In the genomic region with DNA sequence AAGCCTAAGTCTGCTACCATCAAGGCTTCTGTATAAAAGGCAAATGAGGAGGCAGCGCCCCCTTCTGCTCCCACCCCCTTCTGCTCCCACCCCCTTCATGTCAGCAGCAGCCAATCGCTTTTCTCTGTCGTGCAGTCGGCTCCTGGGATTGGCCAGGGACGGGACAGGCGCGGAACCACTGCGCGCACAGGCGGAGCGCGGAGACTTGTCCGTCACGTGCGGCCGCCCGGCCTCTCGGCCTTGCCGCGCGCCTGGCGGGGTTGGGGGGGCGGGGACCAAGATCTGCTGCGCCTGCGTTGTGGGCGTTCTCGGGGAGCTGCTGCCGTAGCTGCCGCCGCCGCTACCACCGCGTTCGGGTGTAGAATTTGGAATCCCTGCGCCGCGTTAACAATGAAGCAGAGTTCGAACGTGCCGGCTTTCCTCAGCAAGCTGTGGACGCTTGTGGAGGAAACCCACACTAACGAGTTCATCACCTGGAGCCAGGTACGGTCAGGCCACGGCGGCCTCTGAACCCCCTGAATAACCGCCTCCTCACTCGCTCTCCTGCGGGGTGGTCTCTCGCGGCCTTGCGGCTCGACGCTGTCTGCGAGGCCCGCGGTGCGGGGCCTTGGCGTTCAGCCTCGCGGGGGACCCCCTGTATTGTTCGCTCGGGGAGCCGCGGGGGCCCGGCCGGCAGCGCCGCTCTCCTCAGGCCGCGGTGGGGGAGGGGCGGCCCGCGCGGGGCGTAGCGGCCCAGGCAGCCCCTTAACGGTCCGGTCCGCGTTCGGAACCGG, we compare ENCODE assay signal across 1 cellular context.
TF ChIP-seq lines count a peak whose summit lies in the region.

A gene with protein sequence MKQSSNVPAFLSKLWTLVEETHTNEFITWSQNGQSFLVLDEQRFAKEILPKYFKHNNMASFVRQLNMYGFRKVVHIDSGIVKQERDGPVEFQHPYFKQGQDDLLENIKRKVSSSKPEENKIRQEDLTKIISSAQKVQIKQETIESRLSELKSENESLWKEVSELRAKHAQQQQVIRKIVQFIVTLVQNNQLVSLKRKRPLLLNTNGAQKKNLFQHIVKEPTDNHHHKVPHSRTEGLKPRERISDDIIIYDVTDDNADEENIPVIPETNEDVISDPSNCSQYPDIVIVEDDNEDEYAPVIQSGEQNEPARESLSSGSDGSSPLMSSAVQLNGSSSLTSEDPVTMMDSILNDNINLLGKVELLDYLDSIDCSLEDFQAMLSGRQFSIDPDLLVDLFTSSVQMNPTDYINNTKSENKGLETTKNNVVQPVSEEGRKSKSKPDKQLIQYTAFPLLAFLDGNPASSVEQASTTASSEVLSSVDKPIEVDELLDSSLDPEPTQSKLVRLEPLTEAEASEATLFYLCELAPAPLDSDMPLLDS (plus strand): TSS at position 305 of the 773 bp plus-strand sequence. CDS start 86 bp downstream, at position 391.

TF ChIP-seq in K562, 482 proteins besides CTCF, POLR2A, EP300 and RAD21 (continued from another document and continues in another):
- TF ChIP-seq, protein P1, sequence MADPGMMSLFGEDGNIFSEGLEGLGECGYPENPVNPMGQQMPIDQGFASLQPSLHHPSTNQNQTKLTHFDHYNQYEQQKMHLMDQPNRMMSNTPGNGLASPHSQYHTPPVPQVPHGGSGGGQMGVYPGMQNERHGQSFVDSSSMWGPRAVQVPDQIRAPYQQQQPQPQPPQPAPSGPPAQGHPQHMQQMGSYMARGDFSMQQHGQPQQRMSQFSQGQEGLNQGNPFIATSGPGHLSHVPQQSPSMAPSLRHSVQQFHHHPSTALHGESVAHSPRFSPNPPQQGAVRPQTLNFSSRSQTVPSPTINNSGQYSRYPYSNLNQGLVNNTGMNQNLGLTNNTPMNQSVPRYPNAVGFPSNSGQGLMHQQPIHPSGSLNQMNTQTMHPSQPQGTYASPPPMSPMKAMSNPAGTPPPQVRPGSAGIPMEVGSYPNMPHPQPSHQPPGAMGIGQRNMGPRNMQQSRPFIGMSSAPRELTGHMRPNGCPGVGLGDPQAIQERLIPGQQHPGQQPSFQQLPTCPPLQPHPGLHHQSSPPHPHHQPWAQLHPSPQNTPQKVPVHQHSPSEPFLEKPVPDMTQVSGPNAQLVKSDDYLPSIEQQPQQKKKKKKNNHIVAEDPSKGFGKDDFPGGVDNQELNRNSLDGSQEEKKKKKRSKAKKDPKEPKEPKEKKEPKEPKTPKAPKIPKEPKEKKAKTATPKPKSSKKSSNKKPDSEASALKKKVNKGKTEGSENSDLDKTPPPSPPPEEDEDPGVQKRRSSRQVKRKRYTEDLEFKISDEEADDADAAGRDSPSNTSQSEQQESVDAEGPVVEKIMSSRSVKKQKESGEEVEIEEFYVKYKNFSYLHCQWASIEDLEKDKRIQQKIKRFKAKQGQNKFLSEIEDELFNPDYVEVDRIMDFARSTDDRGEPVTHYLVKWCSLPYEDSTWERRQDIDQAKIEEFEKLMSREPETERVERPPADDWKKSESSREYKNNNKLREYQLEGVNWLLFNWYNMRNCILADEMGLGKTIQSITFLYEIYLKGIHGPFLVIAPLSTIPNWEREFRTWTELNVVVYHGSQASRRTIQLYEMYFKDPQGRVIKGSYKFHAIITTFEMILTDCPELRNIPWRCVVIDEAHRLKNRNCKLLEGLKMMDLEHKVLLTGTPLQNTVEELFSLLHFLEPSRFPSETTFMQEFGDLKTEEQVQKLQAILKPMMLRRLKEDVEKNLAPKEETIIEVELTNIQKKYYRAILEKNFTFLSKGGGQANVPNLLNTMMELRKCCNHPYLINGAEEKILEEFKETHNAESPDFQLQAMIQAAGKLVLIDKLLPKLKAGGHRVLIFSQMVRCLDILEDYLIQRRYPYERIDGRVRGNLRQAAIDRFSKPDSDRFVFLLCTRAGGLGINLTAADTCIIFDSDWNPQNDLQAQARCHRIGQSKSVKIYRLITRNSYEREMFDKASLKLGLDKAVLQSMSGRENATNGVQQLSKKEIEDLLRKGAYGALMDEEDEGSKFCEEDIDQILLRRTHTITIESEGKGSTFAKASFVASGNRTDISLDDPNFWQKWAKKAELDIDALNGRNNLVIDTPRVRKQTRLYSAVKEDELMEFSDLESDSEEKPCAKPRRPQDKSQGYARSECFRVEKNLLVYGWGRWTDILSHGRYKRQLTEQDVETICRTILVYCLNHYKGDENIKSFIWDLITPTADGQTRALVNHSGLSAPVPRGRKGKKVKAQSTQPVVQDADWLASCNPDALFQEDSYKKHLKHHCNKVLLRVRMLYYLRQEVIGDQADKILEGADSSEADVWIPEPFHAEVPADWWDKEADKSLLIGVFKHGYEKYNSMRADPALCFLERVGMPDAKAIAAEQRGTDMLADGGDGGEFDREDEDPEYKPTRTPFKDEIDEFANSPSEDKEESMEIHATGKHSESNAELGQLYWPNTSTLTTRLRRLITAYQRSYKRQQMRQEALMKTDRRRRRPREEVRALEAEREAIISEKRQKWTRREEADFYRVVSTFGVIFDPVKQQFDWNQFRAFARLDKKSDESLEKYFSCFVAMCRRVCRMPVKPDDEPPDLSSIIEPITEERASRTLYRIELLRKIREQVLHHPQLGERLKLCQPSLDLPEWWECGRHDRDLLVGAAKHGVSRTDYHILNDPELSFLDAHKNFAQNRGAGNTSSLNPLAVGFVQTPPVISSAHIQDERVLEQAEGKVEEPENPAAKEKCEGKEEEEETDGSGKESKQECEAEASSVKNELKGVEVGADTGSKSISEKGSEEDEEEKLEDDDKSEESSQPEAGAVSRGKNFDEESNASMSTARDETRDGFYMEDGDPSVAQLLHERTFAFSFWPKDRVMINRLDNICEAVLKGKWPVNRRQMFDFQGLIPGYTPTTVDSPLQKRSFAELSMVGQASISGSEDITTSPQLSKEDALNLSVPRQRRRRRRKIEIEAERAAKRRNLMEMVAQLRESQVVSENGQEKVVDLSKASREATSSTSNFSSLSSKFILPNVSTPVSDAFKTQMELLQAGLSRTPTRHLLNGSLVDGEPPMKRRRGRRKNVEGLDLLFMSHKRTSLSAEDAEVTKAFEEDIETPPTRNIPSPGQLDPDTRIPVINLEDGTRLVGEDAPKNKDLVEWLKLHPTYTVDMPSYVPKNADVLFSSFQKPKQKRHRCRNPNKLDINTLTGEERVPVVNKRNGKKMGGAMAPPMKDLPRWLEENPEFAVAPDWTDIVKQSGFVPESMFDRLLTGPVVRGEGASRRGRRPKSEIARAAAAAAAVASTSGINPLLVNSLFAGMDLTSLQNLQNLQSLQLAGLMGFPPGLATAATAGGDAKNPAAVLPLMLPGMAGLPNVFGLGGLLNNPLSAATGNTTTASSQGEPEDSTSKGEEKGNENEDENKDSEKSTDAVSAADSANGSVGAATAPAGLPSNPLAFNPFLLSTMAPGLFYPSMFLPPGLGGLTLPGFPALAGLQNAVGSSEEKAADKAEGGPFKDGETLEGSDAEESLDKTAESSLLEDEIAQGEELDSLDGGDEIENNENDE (IDR thresholded peaks at IDR 0.05; ENCODE audit: low read depth, low read length), result no peak
- TF ChIP-seq CC2D1A (IDR thresholded peaks at IDR 0.05) (peak; percentile 39; the same call in 1 of the 2 replicates), ZNF175 (CRISPR knock-in tag; IDR thresholded peaks at IDR 0.05; ENCODE audit: low read depth) (no peak), YY1 (IDR thresholded peaks at IDR 0.05; ENCODE audit: borderline replicate concordance in 1 of 3, control insufficient read depth in 1 of 3, extremely low read depth in 1 of 3, insufficient read depth in 3 of 3, insufficient read length in 1 of 3, insufficient replicate concordance in 2 of 3, low read depth in 1 of 3, low read length in 2 of 3) (peak in 1 of 3 experiments; percentile 27), KDM2B (CRISPR knock-in tag; IDR thresholded peaks at IDR 0.05) (no peak), KAT8 (IDR thresholded peaks at IDR 0.05; ENCODE audit: low read depth) (no peak), HDGF (IDR thresholded peaks at IDR 0.05) (no peak), CBFB (CRISPR knock-in tag; IDR thresholded peaks at IDR 0.05) (no peak), FOXJ3 (CRISPR knock-in tag; IDR thresholded peaks at IDR 0.05) (no peak), NFE2L1 (tag; IDR thresholded peaks at IDR 0.05; ENCODE audit: borderline replicate concordance, low read depth) (no peak), RBM17 (IDR thresholded peaks at IDR 0.05; ENCODE audit: borderline replicate concordance, low read depth, low read length) (no peak), LARP7 (IDR thresholded peaks at IDR 0.05) (no peak), ZNF347 (CRISPR knock-in tag; IDR thresholded peaks at IDR 0.05; ENCODE audit: low read depth) (no peak), HDAC3 (IDR thresholded peaks at IDR 0.05; ENCODE audit: borderline replicate concordance, partially characterized antibody) (no peak), ZNF316 (IDR thresholded peaks at IDR 0.05) (no peak), CAMTA2 (CRISPR knock-in tag; conservative IDR thresholded peaks at IDR 0.05) (no peak), POLR2AphosphoS2 (IDR thresholded peaks at IDR 0.05; ENCODE audit: low read length) (no peak), FOXJ2 (tag; IDR thresholded peaks at IDR 0.05) (no peak), ARHGAP35 (IDR thresholded peaks at IDR 0.05; ENCODE audit: partially characterized antibody) (no peak), ZC3H8 (IDR thresholded peaks at IDR 0.05) (no peak), PYGO2 (tag; IDR thresholded peaks at IDR 0.05) (no peak), XRCC5 (IDR thresholded peaks at IDR 0.05; ENCODE audit: low read depth, low read length) (no peak)
- TF ChIP-seq, protein P2, sequence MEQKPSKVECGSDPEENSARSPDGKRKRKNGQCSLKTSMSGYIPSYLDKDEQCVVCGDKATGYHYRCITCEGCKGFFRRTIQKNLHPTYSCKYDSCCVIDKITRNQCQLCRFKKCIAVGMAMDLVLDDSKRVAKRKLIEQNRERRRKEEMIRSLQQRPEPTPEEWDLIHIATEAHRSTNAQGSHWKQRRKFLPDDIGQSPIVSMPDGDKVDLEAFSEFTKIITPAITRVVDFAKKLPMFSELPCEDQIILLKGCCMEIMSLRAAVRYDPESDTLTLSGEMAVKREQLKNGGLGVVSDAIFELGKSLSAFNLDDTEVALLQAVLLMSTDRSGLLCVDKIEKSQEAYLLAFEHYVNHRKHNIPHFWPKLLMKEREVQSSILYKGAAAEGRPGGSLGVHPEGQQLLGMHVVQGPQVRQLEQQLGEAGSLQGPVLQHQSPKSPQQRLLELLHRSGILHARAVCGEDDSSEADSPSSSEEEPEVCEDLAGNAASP (IDR thresholded peaks at IDR 0.05), result no peak
- TF ChIP-seq, protein P3, sequence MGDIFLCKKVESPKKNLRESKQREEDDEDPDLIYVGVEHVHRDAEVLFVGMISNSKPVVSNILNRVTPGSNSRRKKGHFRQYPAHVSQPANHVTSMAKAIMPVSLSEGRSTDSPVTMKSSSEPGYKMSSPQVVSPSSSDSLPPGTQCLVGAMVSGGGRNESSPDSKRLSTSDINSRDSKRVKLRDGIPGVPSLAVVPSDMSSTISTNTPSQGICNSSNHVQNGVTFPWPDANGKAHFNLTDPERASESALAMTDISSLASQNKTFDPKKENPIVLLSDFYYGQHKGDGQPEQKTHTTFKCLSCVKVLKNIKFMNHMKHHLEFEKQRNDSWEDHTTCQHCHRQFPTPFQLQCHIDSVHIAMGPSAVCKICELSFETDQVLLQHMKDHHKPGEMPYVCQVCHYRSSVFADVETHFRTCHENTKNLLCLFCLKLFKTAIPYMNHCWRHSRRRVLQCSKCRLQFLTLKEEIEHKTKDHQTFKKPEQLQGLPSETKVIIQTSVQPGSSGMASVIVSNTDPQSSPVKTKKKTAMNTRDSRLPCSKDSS (IDR thresholded peaks at IDR 0.05; ENCODE audit: low read depth, partially characterized antibody), result no peak
- TF ChIP-seq, protein P4, sequence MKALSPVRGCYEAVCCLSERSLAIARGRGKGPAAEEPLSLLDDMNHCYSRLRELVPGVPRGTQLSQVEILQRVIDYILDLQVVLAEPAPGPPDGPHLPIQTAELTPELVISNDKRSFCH (CRISPR knock-in tag; IDR thresholded peaks at IDR 0.05), result no peak
- TF ChIP-seq, protein P4 (tag; IDR thresholded peaks at IDR 0.05), result no peak
- TF ChIP-seq, protein P5, sequence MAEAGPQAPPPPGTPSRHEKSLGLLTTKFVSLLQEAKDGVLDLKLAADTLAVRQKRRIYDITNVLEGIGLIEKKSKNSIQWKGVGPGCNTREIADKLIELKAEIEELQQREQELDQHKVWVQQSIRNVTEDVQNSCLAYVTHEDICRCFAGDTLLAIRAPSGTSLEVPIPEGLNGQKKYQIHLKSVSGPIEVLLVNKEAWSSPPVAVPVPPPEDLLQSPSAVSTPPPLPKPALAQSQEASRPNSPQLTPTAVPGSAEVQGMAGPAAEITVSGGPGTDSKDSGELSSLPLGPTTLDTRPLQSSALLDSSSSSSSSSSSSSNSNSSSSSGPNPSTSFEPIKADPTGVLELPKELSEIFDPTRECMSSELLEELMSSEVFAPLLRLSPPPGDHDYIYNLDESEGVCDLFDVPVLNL (CRISPR knock-in tag; IDR thresholded peaks at IDR 0.05; ENCODE audit: low read depth), result no peak
- TF ChIP-seq, protein P6, sequence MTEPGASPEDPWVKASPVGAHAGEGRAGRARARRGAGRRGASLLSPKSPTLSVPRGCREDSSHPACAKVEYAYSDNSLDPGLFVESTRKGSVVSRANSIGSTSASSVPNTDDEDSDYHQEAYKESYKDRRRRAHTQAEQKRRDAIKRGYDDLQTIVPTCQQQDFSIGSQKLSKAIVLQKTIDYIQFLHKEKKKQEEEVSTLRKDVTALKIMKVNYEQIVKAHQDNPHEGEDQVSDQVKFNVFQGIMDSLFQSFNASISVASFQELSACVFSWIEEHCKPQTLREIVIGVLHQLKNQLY (CRISPR knock-in tag; conservative IDR thresholded peaks at IDR 0.05), result no peak
